In the genomic region with DNA sequence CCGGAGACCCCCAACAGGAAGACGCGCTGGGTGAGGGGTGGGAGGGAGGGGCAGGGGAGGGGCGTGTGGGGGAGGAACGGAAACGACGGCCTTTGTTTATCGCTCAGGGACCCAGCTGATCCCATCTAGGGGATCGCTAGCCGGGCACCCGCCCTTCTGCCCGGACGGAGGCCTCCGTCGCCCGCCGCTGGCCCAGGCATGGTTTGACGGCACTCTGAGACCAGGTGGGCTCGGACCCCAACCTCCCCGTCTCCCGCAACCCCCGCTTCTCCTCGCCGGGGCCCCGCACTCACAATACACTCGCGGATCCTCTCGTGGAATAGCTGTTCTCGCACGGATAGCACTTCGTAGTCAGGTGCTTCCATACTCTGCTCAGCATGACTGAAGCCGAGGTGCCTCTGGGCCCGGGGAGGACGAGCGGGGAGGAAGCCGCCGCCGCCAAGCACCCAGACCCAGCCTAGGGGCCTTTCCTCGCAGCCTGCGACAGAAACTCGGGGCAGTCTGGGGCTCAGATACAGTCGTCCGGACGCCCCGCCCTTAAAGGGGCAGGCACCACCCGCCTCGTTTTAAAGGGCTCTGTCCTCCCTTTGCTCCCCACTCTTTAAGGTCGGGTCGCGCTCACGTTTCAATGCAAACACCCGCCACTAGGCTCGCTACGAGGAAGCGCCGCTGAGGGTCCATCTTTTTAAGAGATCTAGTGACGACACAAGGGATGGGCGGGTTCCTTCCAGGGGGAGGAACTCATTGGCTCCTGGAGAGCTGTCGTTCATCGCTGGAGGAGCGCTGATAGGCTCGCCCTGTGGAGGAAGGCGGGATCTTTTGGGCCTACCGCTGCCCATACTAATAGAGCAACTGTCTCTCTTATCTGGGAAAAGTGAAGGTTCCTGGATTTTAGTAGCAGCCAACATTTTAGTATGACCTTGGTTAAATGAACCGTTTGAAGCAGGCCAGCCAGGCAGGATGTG, we compare ENCODE assay signal across 8 cellular contexts. TPM values are rescaled to one million over a fixed set of nuclear protein-coding genes. Genes with fewer than 3 reads are reported as not detected.
DNase-seq lines count a peak whose midpoint lies in the region; ATAC-seq lines count a peak whose summit lies in the region.

A gene with protein sequence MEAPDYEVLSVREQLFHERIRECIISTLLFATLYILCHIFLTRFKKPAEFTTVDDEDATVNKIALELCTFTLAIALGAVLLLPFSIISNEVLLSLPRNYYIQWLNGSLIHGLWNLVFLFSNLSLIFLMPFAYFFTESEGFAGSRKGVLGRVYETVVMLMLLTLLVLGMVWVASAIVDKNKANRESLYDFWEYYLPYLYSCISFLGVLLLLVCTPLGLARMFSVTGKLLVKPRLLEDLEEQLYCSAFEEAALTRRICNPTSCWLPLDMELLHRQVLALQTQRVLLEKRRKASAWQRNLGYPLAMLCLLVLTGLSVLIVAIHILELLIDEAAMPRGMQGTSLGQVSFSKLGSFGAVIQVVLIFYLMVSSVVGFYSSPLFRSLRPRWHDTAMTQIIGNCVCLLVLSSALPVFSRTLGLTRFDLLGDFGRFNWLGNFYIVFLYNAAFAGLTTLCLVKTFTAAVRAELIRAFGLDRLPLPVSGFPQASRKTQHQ (minus strand): TSS at position 657 of the 965 bp plus-strand sequence. CDS start 292 bp downstream, at position 365.

- peaks cover 24 to 29% (median 27%) of the 10 kb centered on the region in 3 donors for H3K4me1 Mint-ChIP-seq in IgD-negative memory B cell

- no peaks in the 10 kb centered on the region for H3K27me3 ChIP-seq in mononuclear cell (ENCODE audit: insufficient read depth, low read length)

- peaks cover 44% of the 10 kb centered on the region for H3K4me1 ChIP-seq in mononuclear cell (ENCODE audit: insufficient read depth, low read length)

- H3K36me3 Mint-ChIP-seq in IgD-negative memory B cell, result no peaks in the 10 kb centered on the region

- no peaks in the 10 kb centered on the region for H3K9me3 Mint-ChIP-seq in IgD-negative memory B cell

- peak within 1 kb of the TSS; percentile 69 to 98 (median 96) for H3K27ac Mint-ChIP-seq in IgD-negative memory B cell

- peak within 1 kb of the TSS; percentile 97 to 99 (median 98) for H3K4me3 Mint-ChIP-seq in IgD-negative memory B cell

- peak; percentile 99 for ATAC-seq in GM21529 (IDR thresholded peaks at IDR 0.05; ENCODE audit: unreplicated experiment)

- DNase-seq in DMS153 treated with DMSO at 0.1 percent for 48 hours (lab: John Stamatoyannopoulos, UW; ENCODE audit: unreplicated experiment) (peak; percentile 93), OCI-M2 (lab: John Stamatoyannopoulos, UW; ENCODE audit: unreplicated experiment) (peak; percentile 77), activated T-cell treated with anti-CD3 and anti-CD28 coated beads for 4 hours (peak; percentile 95), epidermal melanocyte (ENCODE audit: insufficient read length, low spot score) (peak; percentile 98)
- DNase-seq in stimulated activated CD8-positive, alpha-beta memory T cell treated with anti-CD3 and anti-CD28 coated beads, Interleukin-4, amount 100 ng/mL, for 1 hour (ENCODE audit: low read depth in 2 of 2, low spot score in 1 of 2), result peak; percentile 93 to 94

- no peaks in the 10 kb centered on the region for H3K9me3 ChIP-seq in mononuclear cell (ENCODE audit: low read depth, low read length)

- H3K27me3 Mint-ChIP-seq in IgD-negative memory B cell, result peaks cover 2% of the 10 kb centered on the region

- peak within 1 kb of the TSS; percentile 82 for H3K4me3 ChIP-seq in mononuclear cell (ENCODE audit: low read length)

RNA-seq across cellular contexts. Expression of the gene that starts here (rescaled TPM):
- 37.3 TPM for polyA plus RNA-seq in IgD-negative memory B cell
- 133 TPM for total RNA-seq in mononuclear cell

Comparison
In these comparisons a context has a peak if more than half of its experiments do, and no peak if none do; other contexts are left out.
1. Peak in every context shown above with its lines: DNase-seq, ATAC-seq and H3K4me3 ChIP-seq.